Comparison of ENCODE assay signal across 1 cellular context in the genomic region with DNA sequence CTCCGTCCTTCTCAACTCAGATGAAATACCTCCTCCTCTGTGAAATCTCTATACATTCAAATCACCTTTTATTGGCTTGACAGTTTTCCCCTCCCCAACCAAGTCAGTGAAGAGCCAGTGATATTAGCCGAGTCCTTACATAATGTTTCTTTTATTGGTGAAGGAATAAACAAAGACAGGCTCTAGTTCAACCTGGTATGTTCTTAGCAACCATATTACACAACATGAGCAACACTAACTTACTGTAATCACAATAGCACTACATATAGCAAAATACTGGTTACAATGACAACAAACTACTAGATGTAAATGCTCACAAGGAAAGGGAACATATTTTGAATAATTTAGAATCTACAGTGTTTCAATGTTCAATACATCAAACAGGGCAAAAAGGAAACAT.
TF ChIP-seq lines count a peak whose summit lies in the region.

No MANE protein-coding gene starts in this region.

TF ChIP-seq in HEK293T, 16 proteins besides CTCF, POLR2A, EP300 and RAD21 (continued from another document):
- TF ChIP-seq, protein P1, sequence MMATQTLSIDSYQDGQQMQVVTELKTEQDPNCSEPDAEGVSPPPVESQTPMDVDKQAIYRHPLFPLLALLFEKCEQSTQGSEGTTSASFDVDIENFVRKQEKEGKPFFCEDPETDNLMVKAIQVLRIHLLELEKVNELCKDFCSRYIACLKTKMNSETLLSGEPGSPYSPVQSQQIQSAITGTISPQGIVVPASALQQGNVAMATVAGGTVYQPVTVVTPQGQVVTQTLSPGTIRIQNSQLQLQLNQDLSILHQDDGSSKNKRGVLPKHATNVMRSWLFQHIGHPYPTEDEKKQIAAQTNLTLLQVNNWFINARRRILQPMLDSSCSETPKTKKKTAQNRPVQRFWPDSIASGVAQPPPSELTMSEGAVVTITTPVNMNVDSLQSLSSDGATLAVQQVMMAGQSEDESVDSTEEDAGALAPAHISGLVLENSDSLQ (IDR thresholded peaks at IDR 0.05) = no peak
- TF ChIP-seq HDGF (IDR thresholded peaks at IDR 0.05; ENCODE audit: borderline replicate concordance) (no peak), L3MBTL2 (conservative IDR thresholded peaks at IDR 0.05) (no peak)
